Comparison of ENCODE assay signal across 18 cellular contexts in genomic region chr11:126863294-126863997, GRCh38.
DNase-seq lines count a peak whose midpoint lies in the region; ATAC-seq, FAIRE-seq and TF ChIP-seq lines count a peak whose summit lies in the region.
"Had no signal": no experiment of that assay in that cellular context is flagged by ENCODE, and none has a peak within 500 bp of the region (broad histone marks: within the 10 kb centered on the region; RNA-seq: fewer than 3 reads in every experiment).

No MANE protein-coding gene starts in this region.

- H3K9me3 Mint-ChIP-seq in type B pancreatic cell: peaks cover 3% of the 10 kb centered on the region
- H3K9me3 Mint-ChIP-seq: HFFc6 had no signal

- 75 to 98% methylated on average over 10 to 21 of the region's 21 CpGs for WGBS in H1 (ENCODE audit: extremely low coverage in 1 of 2, insufficient coverage in 1 of 2, insufficient read length in 1 of 2, insufficient replicate concordance in 2 of 2, low coverage in 1 of 2, low lambda C conversion rate in 2 of 2, missing lambda C conversion rate in 1 of 2), 2 experiments

- no peak overlapping the region for H2BK120ac ChIP-seq in H1 (replicated peaks; ENCODE audit: low read depth, low read length)

- H3K14ac ChIP-seq in H1 (ENCODE audit: insufficient read length): no peak overlapping the region

- peak overlapping the region; percentile 98 for H2BK12ac ChIP-seq in H1 (ENCODE audit: low read depth, low read length)

- no peaks in the 10 kb centered on the region for H3K9me3 ChIP-seq in H1 (ENCODE audit: insufficient read depth in 2 of 2, low read depth in 1 of 2, low read length in 1 of 2)
- no peaks in the 10 kb centered on the region for H3K9me3 ChIP-seq in left ventricle myocardium inferior (replicated peaks)

- H3K27me3 ChIP-seq in H1 (replicated peaks in 1 of 4; ENCODE audit: control insufficient read depth in 3 of 4, extremely low read depth in 1 of 4, insufficient read depth in 3 of 4, low read length in 3 of 4) (no peaks in the 10 kb centered on the region; a peak in 2 of 7 replicates), left ventricle myocardium inferior (ENCODE audit: low read depth) (peaks cover 92% of the 10 kb centered on the region)

- peaks cover 6% of the 10 kb centered on the region for H3K4me1 Mint-ChIP-seq in type B pancreatic cell (ENCODE audit: unreplicated experiment)

- POLR2A ChIA-PET in H1 (lab: Charles Lee; ENCODE audit: partially characterized antibody): no interaction called here

- H4K20me1 ChIP-seq in H1 (replicated peaks in 1 of 2; ENCODE audit: control insufficient read depth in 1 of 2, insufficient read depth in 2 of 2, low read length in 2 of 2): peaks cover 0 to 3% of the 10 kb centered on the region in 2 experiments

- no peak overlapping the region for H2AFZ ChIP-seq in H1 (ENCODE audit: low read length)

- intact Hi-C loops in Right ventricle myocardium superior (cut with DNase I): no loop called here
- intact Hi-C loops in left ventricle myocardium inferior (cut with micrococcal nuclease): no loop called here

- no peak overlapping the region; a peak in 1 of 7 replicates for H3K9ac ChIP-seq in H1 (replicated peaks in 1 of 4; ENCODE audit: extremely low read depth in 1 of 4, low read depth in 3 of 4, low read length in 3 of 4)

- no peaks in the 10 kb centered on the region for H3K36me3 ChIP-seq in H1 (ENCODE audit: control insufficient read depth in 2 of 4, insufficient read depth in 4 of 4, low read length in 3 of 4)
- no peaks in the 10 kb centered on the region for H3K36me3 ChIP-seq in left ventricle myocardium inferior

- no peak overlapping the region for H3K4ac ChIP-seq in H1 (replicated peaks; ENCODE audit: insufficient read length, low read depth, low read length)

- peak overlapping the region; percentile 84 for H3K56ac ChIP-seq in H1 (replicated peaks; ENCODE audit: insufficient read length, low read depth, low read length)

- FAIRE-seq in GM12892 (lab: Jason Lieb, UNC) (peak; percentile 87), H1 (lab: Jason Lieb, UNC) (no peak)
- FAIRE-seq: A204.1, K562 had no signal

- peak overlapping the region; percentile 99 for H2BK15ac ChIP-seq in H1 (ENCODE audit: low read length)

- no peak for DNase-seq in GM12892 (ENCODE audit: insufficient read length)
- DNase-seq in H1 (ENCODE audit: low read depth in 1 of 2, low spot score in 2 of 2): no peak
- peak; percentile 29 for DNase-seq in type B pancreatic cell (ENCODE audit: extremely low spot score, unreplicated experiment)
- no peak for DNase-seq in Right ventricle myocardium superior
- no peak for DNase-seq in GM19240 (ENCODE audit: insufficient read length, low spot score)
- no peak for DNase-seq in left ventricle myocardium inferior
- DNase-seq: GDM1, HFFc6, NCI-H1105 treated with DMSO at 0.1 percent for 48 hours, NCI-H1694, NCI-H2171, NCI-H524 had no signal

- no peak overlapping the region; the same call in 1 of the 2 replicates for H2BK5ac ChIP-seq in H1 (ENCODE audit: low read depth, low read length)

- no peak for TF ChIP-seq EP300 in H1 (IDR thresholded peaks at IDR 0.05; ENCODE audit: borderline replicate concordance in 1 of 2, low read depth in 2 of 2, low read length in 2 of 2)

- no peak overlapping the region for H3K23ac ChIP-seq in H1 (ENCODE audit: insufficient read length)

- TF ChIP-seq CTCF in H1 (IDR thresholded peaks at IDR 0.05; ENCODE audit: control extremely low read depth in 1 of 3, insufficient read depth in 1 of 3, low read depth in 1 of 3, low read length in 3 of 3) (no peak), type B pancreatic cell (conservative IDR thresholded peaks at IDR 0.05) (no peak), left ventricle myocardium inferior (IDR thresholded peaks at IDR 0.05; ENCODE audit: borderline replicate concordance) (no peak)

- no peak overlapping the region for H3K4me2 ChIP-seq in H1 (ENCODE audit: insufficient read depth in 1 of 2, low read depth in 2 of 2, low read length in 2 of 2)

- no peak overlapping the region for H3K4me3 Mint-ChIP-seq in type B pancreatic cell
- H3K4me3 Mint-ChIP-seq: HFFc6 had no signal

- peaks cover 0 to 3% (median 0%) of the 10 kb centered on the region in 4 experiments; a peak in 2 of 7 replicates for H3K4me1 ChIP-seq in H1 (replicated peaks in 1 of 4; ENCODE audit: control insufficient read depth in 3 of 4, insufficient read depth in 4 of 4, low read length in 3 of 4)
- H3K4me1 ChIP-seq in left ventricle myocardium inferior: no peaks in the 10 kb centered on the region

- no peak overlapping the region for H3K27ac ChIP-seq in H1 (ENCODE audit: low read depth, low read length)
- no peak overlapping the region for H3K27ac ChIP-seq in left ventricle myocardium inferior (replicated peaks)
- H3K27ac ChIP-seq: C4-2B had no signal

- H4K91ac ChIP-seq in H1 (replicated peaks; ENCODE audit: insufficient read length, low read length): peak overlapping the region; percentile 61

- ATAC-seq in HG02678 (IDR thresholded peaks at IDR 0.05; ENCODE audit: unreplicated experiment) (peak; percentile 41), Right ventricle myocardium superior (ENCODE audit: poor library complexity) (no peak)
- ATAC-seq: K562, Panc1, SK-N-SH treated with all-trans-retinoic acid at 6 μM for 48 hours had no signal

- H3K36me3 Mint-ChIP-seq in type B pancreatic cell: no peaks in the 10 kb centered on the region

- no peak overlapping the region for H2BK20ac ChIP-seq in H1 (ENCODE audit: low read length)

- H3K18ac ChIP-seq in H1 (ENCODE audit: extremely low read depth, low read length): no peak overlapping the region

- peak overlapping the region; percentile 34 for H3K27ac Mint-ChIP-seq in type B pancreatic cell
- H3K27ac Mint-ChIP-seq: HFFc6 had no signal

- no peak for TF ChIP-seq POLR2A in GM12892 (IDR thresholded peaks at IDR 0.05; ENCODE audit: low read depth, low read length)
- TF ChIP-seq POLR2A in H1 (IDR thresholded peaks at IDR 0.05; ENCODE audit: control extremely low read depth in 1 of 2, low read depth in 2 of 2, low read length in 2 of 2): no peak

- H3K4me3 ChIP-seq in H1 (ENCODE audit: extremely low read depth in 1 of 4, insufficient read depth in 2 of 4, low read depth in 3 of 4, low read length in 4 of 4) (no peak overlapping the region), left ventricle myocardium inferior (no peak overlapping the region)
- H3K4me3 ChIP-seq: K562 had no signal

- peaks cover 34% of the 10 kb centered on the region for H3K27me3 Mint-ChIP-seq in type B pancreatic cell

- H4K5ac ChIP-seq in H1 (ENCODE audit: insufficient read length, low read depth, low read length): no peak overlapping the region

- peaks cover 4% of the 10 kb centered on the region; the same call in 1 of the 2 replicates for H3K23me2 ChIP-seq in H1 (ENCODE audit: low read depth, low read length)

- H3K79me2 ChIP-seq in H1 (ENCODE audit: control insufficient read depth in 1 of 2, insufficient read depth in 2 of 2, low read length in 2 of 2): no peaks in the 10 kb centered on the region

- H4K8ac ChIP-seq in H1 (ENCODE audit: extremely low read depth, insufficient read depth, low read length): no peak overlapping the region

- no peaks in the 10 kb centered on the region for H3K79me1 ChIP-seq in H1 (ENCODE audit: low read depth, low read length)

- TF ChIP-seq RAD21 in H1 (IDR thresholded peaks at IDR 0.05 in 1 of 2, conservative IDR thresholded peaks at IDR 0.05 in 1 of 2; ENCODE audit: low read depth in 2 of 2, low read length in 2 of 2): no peak

- H2AK5ac ChIP-seq in H1 (ENCODE audit: low read depth, low read length): peak overlapping the region; percentile 98

- CTCF ChIA-PET in H1 (lab: Charles Lee; ENCODE audit: partially characterized antibody): interaction anchor here (0.6 to 5.0 kb wide), 17 partner anchors 8 to 557 kb away, joined by 3 to 35 read pairs (median 4); no protein-coding TSS in a partner anchor

TF ChIP-seq in H1, 55 proteins besides CTCF, POLR2A, EP300 and RAD21:
- TF ChIP-seq CBX5 (IDR thresholded peaks at IDR 0.05; ENCODE audit: low read depth, low read length): no peak
- TF ChIP-seq JUND (IDR thresholded peaks at IDR 0.05; ENCODE audit: low read length): no peak
- TF ChIP-seq ASH2L (IDR thresholded peaks at IDR 0.05; ENCODE audit: low read length): peak; percentile 90
